Comparison of ENCODE assay signal across 9 cellular contexts in the genomic region with DNA sequence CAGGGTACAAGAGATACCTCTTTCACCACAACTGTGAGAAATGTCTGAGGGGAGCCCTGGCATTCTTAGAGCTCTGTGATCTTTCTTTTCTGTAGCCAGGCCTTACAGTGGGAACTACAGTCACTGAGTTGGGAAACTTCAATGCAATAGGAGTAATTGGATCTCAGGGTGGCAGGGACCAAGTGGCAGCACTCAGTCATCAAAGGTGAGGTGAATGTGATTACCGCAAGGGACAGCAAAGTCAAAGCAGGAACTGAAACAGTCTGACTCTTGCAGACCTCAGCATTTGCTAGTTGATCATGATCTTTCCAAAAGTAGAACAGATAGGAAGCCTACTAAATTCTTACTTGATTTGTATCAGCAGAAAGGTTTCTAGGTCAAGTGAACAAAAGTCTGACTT. TPM values are rescaled to one million over a fixed set of nuclear protein-coding genes. Genes with fewer than 3 reads are reported as not detected.
DNase-seq lines count a peak whose midpoint lies in the region; ATAC-seq and TF ChIP-seq lines count a peak whose summit lies in the region.
"Had no signal": no experiment of that assay in that cellular context is flagged by ENCODE, and none has a peak within 500 bp of the region (broad histone marks: within the 10 kb centered on the region; RNA-seq: fewer than 3 reads in every experiment).

No MANE protein-coding gene starts in this region.

- in situ Hi-C loops in gastrocnemius medialis (cut with MboI; ENCODE audit: low sequenced_read_pairs in 4 of 4) = no loop called here

- peaks cover 40% of the 10 kb centered on the region for H3K4me1 Mint-ChIP-seq in activated T-cell treated with anti-CD3 and anti-CD28 coated beads, Interleukin-2, amount 50 U/mL, for 24 hours (ENCODE audit: low read depth)
- H3K4me1 Mint-ChIP-seq in H9 = peaks cover 51% of the 10 kb centered on the region in 2 experiments

- no peak overlapping the region for H3K4me3 Mint-ChIP-seq in activated T-cell treated with anti-CD3 and anti-CD28 coated beads, Interleukin-2, amount 50 U/mL, for 24 hours
- H3K4me3 Mint-ChIP-seq in H9 = peak overlapping the region in 1 of 2 experiments; percentile 10; a peak in 2 of 5 replicates

- H3K23me2 ChIP-seq in H9 (ENCODE audit: insufficient read length, low read depth, low read length, poor library complexity, severe bottlenecking) = peaks cover 4% of the 10 kb centered on the region

- no peak overlapping the region for H2BK20ac ChIP-seq in H9 (ENCODE audit: low read depth, low read length, poor library complexity, severe bottlenecking)

- H3K23ac ChIP-seq in H9 (ENCODE audit: insufficient read length, low read depth, low read length) = no peak overlapping the region

- no peaks in the 10 kb centered on the region for H3K79me1 ChIP-seq in H9 (ENCODE audit: insufficient read depth, low read depth, low read length, poor library complexity, severe bottlenecking)

- no CpG with 5 or more reads among the region's 1 CpG for WGBS in H9 (ENCODE audit: extremely low coverage, insufficient read length, low lambda C conversion rate)
- 69 to 76% methylated on average over 1 of the region's 1 CpG for WGBS in lower leg skin, 2 donors

- H3K56ac ChIP-seq in H9 (ENCODE audit: insufficient read length, low read depth, low read length) = no peak overlapping the region

- H4K20me1 ChIP-seq in H9 (ENCODE audit: control insufficient read depth, insufficient read depth, insufficient read length) (no peaks in the 10 kb centered on the region), MM.1S (ENCODE audit: insufficient read depth, low read length) (no peaks in the 10 kb centered on the region)

- no peak overlapping the region for H2BK12ac ChIP-seq in H9 (ENCODE audit: insufficient read length, low read depth, low read length)

- no peaks in the 10 kb centered on the region for H3K9me2 ChIP-seq in MM.1S (replicated peaks; ENCODE audit: insufficient read depth, low read length)

- TF ChIP-seq POLR2A in gastrocnemius medialis (IDR thresholded peaks at IDR 0.05) (no peak), vagina (IDR thresholded peaks at IDR 0.05) (no peak), lower leg skin (IDR thresholded peaks at IDR 0.05) (no peak)

- no peak overlapping the region for H2BK120ac ChIP-seq in H9 (ENCODE audit: low read depth, low read length, poor library complexity, severe bottlenecking)

- ATAC-seq in gastrocnemius medialis = peak; percentile 96 to 98

- no peak overlapping the region for H4K8ac ChIP-seq in H9 (replicated peaks; ENCODE audit: insufficient read length, low read depth, low read length)

- H2AFZ ChIP-seq in H9 (ENCODE audit: low read length) (no peak overlapping the region), MM.1S (ENCODE audit: low read length) (peak overlapping the region; percentile 17)

- H3F3A ChIP-seq in MM.1S (ENCODE audit: insufficient read depth, low read length) = peaks cover 18% of the 10 kb centered on the region

- H3K36me3 ChIP-seq in MM.1S (replicated peaks; ENCODE audit: insufficient read depth, low read length) (no peaks in the 10 kb centered on the region), gastrocnemius medialis (no peaks in the 10 kb centered on the region), vagina (no peaks in the 10 kb centered on the region)

- H3K9ac ChIP-seq in H9 (ENCODE audit: extremely low read depth, insufficient read length, low read length) (no peak overlapping the region), MM.1S (ENCODE audit: low read length) (peak overlapping the region; percentile 15; the same call in 1 of the 2 replicates)

- DNase-seq in activated T-cell treated with anti-CD3 and anti-CD28 coated beads, Interleukin-2, amount 50 U/mL, for 24 hours = no peak
- DNase-seq in activated T-cell treated with anti-CD3 and anti-CD28 coated beads, Interleukin-2, amount 50 U/mL, for 1 hour = no peak
- DNase-seq in H9 = no peak
- DNase-seq in MM.1S = peak; percentile 95
- peak in 1 of 2 donors; percentile 45 for DNase-seq in gastrocnemius medialis
- DNase-seq in AG20443 (ENCODE audit: low spot score) = no peak
- no peak for DNase-seq in vagina (ENCODE audit: extremely low spot score in 2 of 2)
- DNase-seq in lower leg skin (ENCODE audit: low spot score in 2 of 2) = no peak
- DNase-seq: IMR-90 had no signal

- H3K4me3 ChIP-seq in MM.1S (ENCODE audit: low read length) (no peak overlapping the region), gastrocnemius medialis (no peak overlapping the region), vagina (no peak overlapping the region), lower leg skin (ENCODE audit: low read depth, poor library complexity, severe bottlenecking) (no peak overlapping the region)

- H3K9me3 ChIP-seq in H9 (ENCODE audit: control insufficient read depth, low read depth, low read length) (no peaks in the 10 kb centered on the region), MM.1S (replicated peaks; ENCODE audit: insufficient read depth, low read length) (no peaks in the 10 kb centered on the region), gastrocnemius medialis (no peaks in the 10 kb centered on the region), vagina (no peaks in the 10 kb centered on the region)

- H3K18ac ChIP-seq in H9 (ENCODE audit: insufficient read length, low read depth, low read length) = no peak overlapping the region

- H4K91ac ChIP-seq in H9 (ENCODE audit: insufficient read length, low read depth, low read length) = no peak overlapping the region

- TF ChIP-seq CTCF in H9 (conservative IDR thresholded peaks at IDR 0.05) (no peak), MM.1S (IDR thresholded peaks at IDR 0.05; ENCODE audit: low read length) (peak; percentile 54), gastrocnemius medialis (IDR thresholded peaks at IDR 0.05 in 4 of 5, conservative IDR thresholded peaks at IDR 0.05 in 1 of 5) (peak in 1 of 5 experiments; percentile 27), vagina (IDR thresholded peaks at IDR 0.05) (no peak), lower leg skin (IDR thresholded peaks at IDR 0.05) (no peak)

- no peak overlapping the region for H4K5ac ChIP-seq in H9 (ENCODE audit: insufficient read length, low read depth, low read length)

- peaks cover 2% of the 10 kb centered on the region for H3K9me3 Mint-ChIP-seq in activated T-cell treated with anti-CD3 and anti-CD28 coated beads, Interleukin-2, amount 50 U/mL, for 24 hours
- no peaks in the 10 kb centered on the region; a peak in 2 of 5 replicates for H3K9me3 Mint-ChIP-seq in H9

- no peak overlapping the region for H2BK15ac ChIP-seq in H9 (ENCODE audit: low read depth, low read length)

- H3K4me2 ChIP-seq in H9 (ENCODE audit: insufficient read depth, insufficient read length, low read length) (peak overlapping the region; percentile 36), MM.1S (ENCODE audit: low read depth, low read length) (peak overlapping the region; percentile 39)

- H3K79me2 ChIP-seq in H9 (ENCODE audit: insufficient read depth, low read length) (no peaks in the 10 kb centered on the region), MM.1S (ENCODE audit: low read length) (no peaks in the 10 kb centered on the region)

- H3K27ac ChIP-seq in H9 (ENCODE audit: insufficient read length, low read depth, low read length) (no peak overlapping the region), MM.1S (ENCODE audit: low read length) (peak overlapping the region; percentile 76), gastrocnemius medialis (peak overlapping the region in 1 of 4 donors; percentile 14), vagina (no peak overlapping the region)

- intact Hi-C loops in gastrocnemius medialis (cut with DNase I; ENCODE audit: low total_unique reads) = no loop called here
- intact Hi-C loops in vagina (cut with DNase I) = loop anchor here (5.0 kb wide), 1 partner anchor 1048 kb away; no protein-coding TSS in a partner anchor
- intact Hi-C loops in lower leg skin (cut with DNase I; ENCODE audit: low total_unique reads) = no loop called here

- peak overlapping the region; percentile 68 for H3K27ac Mint-ChIP-seq in activated T-cell treated with anti-CD3 and anti-CD28 coated beads, Interleukin-2, amount 50 U/mL, for 24 hours
- peak overlapping the region in 2 of 3 experiments; percentile 85 to 94; a peak in 3 of 7 replicates for H3K27ac Mint-ChIP-seq in H9

- H2AK5ac ChIP-seq in H9 (ENCODE audit: insufficient read length, low read length) = no peak overlapping the region

- no peaks in the 10 kb centered on the region for H3K27me3 Mint-ChIP-seq in activated T-cell treated with anti-CD3 and anti-CD28 coated beads, Interleukin-2, amount 50 U/mL, for 24 hours
- H3K27me3 Mint-ChIP-seq in H9 (ENCODE audit: low read depth) = peaks cover 39% of the 10 kb centered on the region

- H2BK5ac ChIP-seq in H9 (ENCODE audit: insufficient read length, low read length) = no peak overlapping the region

- H3K27me3 ChIP-seq in H9 (ENCODE audit: insufficient read depth, low read length) (no peaks in the 10 kb centered on the region), MM.1S (replicated peaks; ENCODE audit: insufficient read depth, low read length) (no peaks in the 10 kb centered on the region), gastrocnemius medialis (no peaks in the 10 kb centered on the region), vagina (no peaks in the 10 kb centered on the region)

- H3K4ac ChIP-seq in H9 (ENCODE audit: low read depth, low read length) = no peak overlapping the region

- H3T11ph ChIP-seq in H9 (ENCODE audit: low read length) = no peak overlapping the region

- H3K14ac ChIP-seq in H9 (ENCODE audit: insufficient read depth, low read length) = no peak overlapping the region

- H3K4me1 ChIP-seq in H9 (ENCODE audit: insufficient read depth, low read length) (peaks cover 10% of the 10 kb centered on the region; the same call in 1 of the 2 replicates), MM.1S (ENCODE audit: low read length) (peaks cover 54% of the 10 kb centered on the region), gastrocnemius medialis (no peaks in the 10 kb centered on the region), vagina (no peaks in the 10 kb centered on the region)

- no peaks in the 10 kb centered on the region for H3K36me3 Mint-ChIP-seq in activated T-cell treated with anti-CD3 and anti-CD28 coated beads, Interleukin-2, amount 50 U/mL, for 24 hours (ENCODE audit: low read depth)
- no peaks in the 10 kb centered on the region for H3K36me3 Mint-ChIP-seq in H9 (ENCODE audit: insufficient read depth in 1 of 3, low read depth in 3 of 3)

RNA-seq across cellular contexts. Expression of a gene that starts 7.3 kb away (rescaled TPM):
- total RNA-seq in H9 (2021) (5.5 and 6.4 TPM in 2 replicates), gastrocnemius medialis (under 1 TPM; 0.27 to 0.61 (median 0.46) TPM), vagina (2.0 TPM), lower leg skin (1 to 10 TPM in 2 of 4 donors, under 1 TPM in 1, not detected in 1; 0.88 to 1.3 (median 1.1) TPM)
